ENCODE assay signal across 23 cellular contexts in genomic region chr20:8447262-8448120, GRCh38.
DNase-seq lines count a peak whose midpoint lies in the region; ATAC-seq, FAIRE-seq and TF ChIP-seq lines count a peak whose summit lies in the region.
"Had no signal": no experiment of that assay in that cellular context is flagged by ENCODE, and none has a peak within 500 bp of the region (broad histone marks: within the 10 kb centered on the region; RNA-seq: fewer than 3 reads in every experiment).

No MANE protein-coding gene starts in this region.

- POLR2A ChIA-PET in HCT116 (lab: Charles Lee) = no interaction called here

- H3K9me3 Mint-ChIP-seq in astrocyte (ENCODE audit: unreplicated experiment) (peaks cover 4% of the 10 kb centered on the region), mesothelial cell of epicardium (peaks cover 7% of the 10 kb centered on the region)
- H3K9me3 Mint-ChIP-seq: CD4-positive, alpha-beta T cell had no signal

- RAD21 ChIA-PET in HCT116 (lab: Charles Lee; ENCODE audit: low non-redundant PET in 1 of 2, low total read pairs in 2 of 2, uncharacterized antibody in 2 of 2, unreplicated experiment in 2 of 2) = no interaction called here

- H3K27me3 Mint-ChIP-seq in astrocyte (ENCODE audit: low read depth, unreplicated experiment) = no peaks in the 10 kb centered on the region
- H3K27me3 Mint-ChIP-seq in mesothelial cell of epicardium (ENCODE audit: low read depth) = no peaks in the 10 kb centered on the region
- H3K27me3 Mint-ChIP-seq: CD4-positive, alpha-beta T cell had no signal

- H4K20me1 ChIP-seq in HCT116 (ENCODE audit: insufficient read depth) (no peaks in the 10 kb centered on the region), astrocyte (ENCODE audit: insufficient read depth, low read length) (no peaks in the 10 kb centered on the region)

- no peak overlapping the region for H3K4me2 ChIP-seq in HCT116 (ENCODE audit: low read length)
- no peak overlapping the region for H3K4me2 ChIP-seq in astrocyte (ENCODE audit: low read length)

- H3K4me1 ChIP-seq in HCT116 (ENCODE audit: control insufficient read depth in 1 of 2, insufficient read depth in 2 of 2, low read length in 2 of 2) (no peaks in the 10 kb centered on the region), astrocyte (ENCODE audit: insufficient read depth, low read length) (no peaks in the 10 kb centered on the region), right lobe of liver (peaks cover 0 to 5% (median 0%) of the 10 kb centered on the region in 4 donors), kidney (ENCODE audit: control insufficient read depth in 1 of 2, insufficient read depth in 1 of 2, low read depth in 1 of 2, low read length in 2 of 2) (no peaks in the 10 kb centered on the region)
- H3K4me1 ChIP-seq: Peyer's patch had no signal

- H3K9me3 ChIP-seq in HCT116 (ENCODE audit: control insufficient read depth in 1 of 2, insufficient read depth in 1 of 2, low read depth in 1 of 2, low read length in 2 of 2) (no peaks in the 10 kb centered on the region), astrocyte (ENCODE audit: insufficient read depth, low read depth, low read length) (no peaks in the 10 kb centered on the region), right lobe of liver (no peaks in the 10 kb centered on the region), kidney (ENCODE audit: control insufficient read depth in 1 of 2, low read length in 2 of 2) (no peaks in the 10 kb centered on the region)
- H3K9me3 ChIP-seq: Caco-2, Peyer's patch had no signal

- H3K27ac Mint-ChIP-seq in astrocyte (ENCODE audit: unreplicated experiment) (no peak overlapping the region), mesothelial cell of epicardium (no peak overlapping the region)
- H3K27ac Mint-ChIP-seq: CD4-positive, alpha-beta T cell had no signal

- H3K4me3 Mint-ChIP-seq in astrocyte (ENCODE audit: unreplicated experiment) = no peak overlapping the region
- H3K4me3 Mint-ChIP-seq in mesothelial cell of epicardium = no peak overlapping the region
- H3K4me3 Mint-ChIP-seq: CD4-positive, alpha-beta T cell had no signal

- H3K9ac ChIP-seq in HCT116 (ENCODE audit: low read length) (no peak overlapping the region), astrocyte (ENCODE audit: low read length) (no peak overlapping the region), kidney (ENCODE audit: low read length in 2 of 2) (no peak overlapping the region)

- CTCF ChIA-PET in HCT116 (lab: Charles Lee) = interaction anchor here (1.3 kb wide), 1 partner anchor 511 kb away, joined by 3 read pairs; no protein-coding TSS in a partner anchor

- H3K4me1 Mint-ChIP-seq in astrocyte (ENCODE audit: low read depth, unreplicated experiment) = peaks cover 9% of the 10 kb centered on the region
- no peaks in the 10 kb centered on the region for H3K4me1 Mint-ChIP-seq in mesothelial cell of epicardium

- no peak for TF ChIP-seq CTCF in HCT116 (IDR thresholded peaks at IDR 0.05 in 2 of 3, conservative IDR thresholded peaks at IDR 0.05 in 1 of 3; ENCODE audit: borderline replicate concordance in 1 of 3, insufficient read depth in 1 of 3, low read depth in 2 of 3, low read length in 2 of 3)
- no peak for TF ChIP-seq CTCF in astrocyte (IDR thresholded peaks at IDR 0.05; ENCODE audit: insufficient read depth, low read depth, low read length)
- TF ChIP-seq CTCF in right lobe of liver (IDR thresholded peaks at IDR 0.05) = no peak
- TF ChIP-seq CTCF in kidney (IDR thresholded peaks at IDR 0.05; ENCODE audit: borderline replicate concordance, extremely low read depth, insufficient read depth) = no peak
- TF ChIP-seq CTCF in mesothelial cell of epicardium (IDR thresholded peaks at IDR 0.05; ENCODE audit: unreplicated experiment) = no peak

- intact Hi-C loops in HCT116 (cut with micrococcal nuclease) = no loop called here
- intact Hi-C loops in right lobe of liver (cut with DNase I) = no loop called here
- intact Hi-C loops in kidney (cut with DNase I) = no loop called here
- intact Hi-C loops in posterior vena cava (cut with DNase I) = no loop called here

- 69% methylated on average over 3 of the region's 3 CpGs for WGBS in right lobe of liver (ENCODE audit: insufficient coverage, low coverage, low lambda C conversion rate, missing lambda C conversion rate)

- H3K9me2 ChIP-seq in HCT116 (ENCODE audit: insufficient read depth) = no peaks in the 10 kb centered on the region

- H2AFZ ChIP-seq in HCT116 (ENCODE audit: low read depth, low read length, poor library complexity, severe bottlenecking) = no peak overlapping the region
- H2AFZ ChIP-seq in astrocyte (ENCODE audit: low read depth, low read length) = no peak overlapping the region

- H3K27ac ChIP-seq in HCT116 (ENCODE audit: low read depth, low read length) (no peak overlapping the region), astrocyte (ENCODE audit: low read depth, low read length) (no peak overlapping the region), right lobe of liver (no peak overlapping the region), kidney (ENCODE audit: low read depth in 2 of 2, low read length in 2 of 2) (no peak overlapping the region)
- H3K27ac ChIP-seq: HL-60, Peyer's patch had no signal

- TF ChIP-seq POLR2A in HCT116 (IDR thresholded peaks at IDR 0.05; ENCODE audit: borderline replicate concordance, extremely low read depth, insufficient read depth, insufficient read length) (no peak), right lobe of liver (IDR thresholded peaks at IDR 0.05) (no peak)

- FAIRE-seq in astrocyte (lab: Jason Lieb, UNC) (no peak), kidney (lab: Jason Lieb, UNC) (no peak)
- FAIRE-seq: A204.1, H54 had no signal

- DNase-seq in AG08395 (ENCODE audit: low spot score) = peak; percentile 3
- no peak for DNase-seq in HCT116 (ENCODE audit: low read depth, low spot score)
- DNase-seq in astrocyte (ENCODE audit: low read depth) = peak; percentile 11
- DNase-seq in right lobe of liver = no peak
- DNase-seq in kidney = no peak
- DNase-seq in posterior vena cava (ENCODE audit: low spot score) = no peak
- no peak for DNase-seq in mesothelial cell of epicardium (ENCODE audit: low spot score in 2 of 2, unreplicated experiment in 2 of 2)
- DNase-seq: CD4-positive, alpha-beta T cell; GDM1; KG1; NCI-H1092 treated with DMSO at 0.1 percent for 48 hours; NCI-H1436 treated with DMSO at 0.1 percent for 48 hours; NCI-H1930; NCI-H345; NCI-H524; NCI-H774; NK-92 treated with Interleukin-12 subunit alpha and Interleukin-12 subunit beta, amount 100 ng/mL, for 24 hours; Peyer's patch had no signal

- H3K79me2 ChIP-seq in HCT116 (ENCODE audit: insufficient read depth, low read length) = no peaks in the 10 kb centered on the region
- H3K79me2 ChIP-seq in astrocyte (ENCODE audit: insufficient read depth, low read length) = no peaks in the 10 kb centered on the region

- no peak overlapping the region for H3K4me3 ChIP-seq in HCT116 (replicated peaks in 1 of 2; ENCODE audit: low read depth in 1 of 2, low read length in 2 of 2)
- H3K4me3 ChIP-seq in astrocyte (ENCODE audit: insufficient read depth, low read depth, low read length) = no peak overlapping the region
- H3K4me3 ChIP-seq in right lobe of liver = no peak overlapping the region
- H3K4me3 ChIP-seq in kidney (ENCODE audit: low read length in 2 of 2) = no peak overlapping the region
- H3K4me3 ChIP-seq: Peyer's patch had no signal

- ATAC-seq in HCT116 = no peak
- ATAC-seq in right lobe of liver = peak; percentile 33 to 78 (median 52)
- ATAC-seq in GM18867 (IDR thresholded peaks at IDR 0.05; ENCODE audit: unreplicated experiment) = no peak

- BruUV-seq in HCT116 (replicated peaks; lab: Mats Ljungman, UMichigan) = no TSS peak

- H3K27me3 ChIP-seq in HCT116 (ENCODE audit: insufficient read depth, low read length) = no peaks in the 10 kb centered on the region
- H3K27me3 ChIP-seq in astrocyte (ENCODE audit: insufficient read depth, low read length) = no peaks in the 10 kb centered on the region
- H3K27me3 ChIP-seq in right lobe of liver = no peaks in the 10 kb centered on the region
- H3K27me3 ChIP-seq: Peyer's patch had no signal

- H3K36me3 Mint-ChIP-seq in astrocyte (ENCODE audit: low read depth, unreplicated experiment) (no peaks in the 10 kb centered on the region), mesothelial cell of epicardium (no peaks in the 10 kb centered on the region)

- TF ChIP-seq RAD21 in HCT116 (IDR thresholded peaks at IDR 0.05; ENCODE audit: low read depth) = no peak

- no peaks in the 10 kb centered on the region for H3K36me3 ChIP-seq in HCT116 (ENCODE audit: control insufficient read depth in 1 of 2, insufficient read depth in 2 of 2, low read length in 2 of 2)
- no peaks in the 10 kb centered on the region for H3K36me3 ChIP-seq in astrocyte (ENCODE audit: insufficient read depth, low read length)
- no peaks in the 10 kb centered on the region for H3K36me3 ChIP-seq in right lobe of liver
- no peaks in the 10 kb centered on the region for H3K36me3 ChIP-seq in kidney (ENCODE audit: control insufficient read depth in 1 of 2, insufficient read depth in 2 of 2, low read length in 2 of 2)
- H3K36me3 ChIP-seq: Peyer's patch had no signal

TF ChIP-seq in HCT116, 20 proteins besides CTCF, POLR2A, EP300 and RAD21 (continues in another document):
- no peak for TF ChIP-seq CEBPB (IDR thresholded peaks at IDR 0.05; ENCODE audit: low read depth)
- no peak for TF ChIP-seq TCF7L2 (IDR thresholded peaks at IDR 0.05; ENCODE audit: borderline replicate concordance, extremely low read depth, insufficient read depth, insufficient read length)
- TF ChIP-seq, protein P1, sequence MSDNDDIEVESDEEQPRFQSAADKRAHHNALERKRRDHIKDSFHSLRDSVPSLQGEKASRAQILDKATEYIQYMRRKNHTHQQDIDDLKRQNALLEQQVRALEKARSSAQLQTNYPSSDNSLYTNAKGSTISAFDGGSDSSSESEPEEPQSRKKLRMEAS (IDR thresholded peaks at IDR 0.05) = no peak
- TF ChIP-seq FOSL1 (IDR thresholded peaks at IDR 0.05; ENCODE audit: low read depth) = no peak
- no peak for TF ChIP-seq ZNF274 (IDR thresholded peaks at IDR 0.05; ENCODE audit: low read depth, low read length)

Comparison
In these comparisons a context has a peak if more than half of its experiments do, and no peak if none do; other contexts are left out.
1. DNase-seq: peak in AG08395 (single experiment) and astrocyte (single experiment); none in HCT116 (single experiment), right lobe of liver (0 of 3), kidney (single experiment), posterior vena cava (single experiment) and mesothelial cell of epicardium (0 of 2).
2. ATAC-seq: peak in right lobe of liver (4 of 4); none in HCT116 (single experiment) and GM18867 (single experiment).